1 cellular context compared by ENCODE assay signal in the genomic region with DNA sequence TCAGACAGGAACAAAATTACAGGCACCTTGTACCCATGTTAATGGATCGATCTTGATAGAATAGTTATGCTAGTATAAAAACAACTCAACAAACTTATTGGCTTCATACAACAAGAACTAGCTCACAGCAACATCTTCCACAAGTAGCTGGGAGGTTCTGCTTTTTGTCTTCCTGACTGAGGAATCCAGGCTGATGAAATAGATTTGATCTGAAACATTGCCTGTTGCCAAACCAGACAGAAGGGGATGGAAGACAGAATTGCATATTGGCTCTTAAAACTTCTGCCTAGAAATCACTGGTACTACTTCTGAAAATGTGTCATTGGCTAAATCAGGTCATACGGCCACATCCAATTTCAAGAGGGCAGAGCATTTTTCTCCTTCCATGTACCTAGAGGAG.
TF ChIP-seq lines count a peak whose summit lies in the region.

No MANE protein-coding gene starts in this region.

TF ChIP-seq in SK-N-SH, 30 proteins besides CTCF, POLR2A, EP300 and RAD21 (continued from another document):
- no peak for TF ChIP-seq POLR2AphosphoS5 (IDR thresholded peaks at IDR 0.05; ENCODE audit: low read depth, low read length)
- TF ChIP-seq, protein P1, sequence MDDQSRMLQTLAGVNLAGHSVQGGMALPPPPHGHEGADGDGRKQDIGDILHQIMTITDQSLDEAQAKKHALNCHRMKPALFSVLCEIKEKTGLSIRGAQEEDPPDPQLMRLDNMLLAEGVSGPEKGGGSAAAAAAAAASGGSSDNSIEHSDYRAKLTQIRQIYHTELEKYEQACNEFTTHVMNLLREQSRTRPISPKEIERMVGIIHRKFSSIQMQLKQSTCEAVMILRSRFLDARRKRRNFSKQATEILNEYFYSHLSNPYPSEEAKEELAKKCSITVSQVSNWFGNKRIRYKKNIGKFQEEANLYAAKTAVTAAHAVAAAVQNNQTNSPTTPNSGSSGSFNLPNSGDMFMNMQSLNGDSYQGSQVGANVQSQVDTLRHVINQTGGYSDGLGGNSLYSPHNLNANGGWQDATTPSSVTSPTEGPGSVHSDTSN (IDR thresholded peaks at IDR 0.05) = peak; percentile 29; the same call in 1 of the 2 replicates
- no peak for TF ChIP-seq RFX5 (IDR thresholded peaks at IDR 0.05; ENCODE audit: low read length)
- peak; percentile 43; the same call in 1 of the 2 replicates for TF ChIP-seq TCF12 (IDR thresholded peaks at IDR 0.05)
- TF ChIP-seq JUND (IDR thresholded peaks at IDR 0.05) = no peak
- TF ChIP-seq MEF2A (IDR thresholded peaks at IDR 0.05; ENCODE audit: borderline replicate concordance, low read depth) = no peak
